In the genomic region with DNA sequence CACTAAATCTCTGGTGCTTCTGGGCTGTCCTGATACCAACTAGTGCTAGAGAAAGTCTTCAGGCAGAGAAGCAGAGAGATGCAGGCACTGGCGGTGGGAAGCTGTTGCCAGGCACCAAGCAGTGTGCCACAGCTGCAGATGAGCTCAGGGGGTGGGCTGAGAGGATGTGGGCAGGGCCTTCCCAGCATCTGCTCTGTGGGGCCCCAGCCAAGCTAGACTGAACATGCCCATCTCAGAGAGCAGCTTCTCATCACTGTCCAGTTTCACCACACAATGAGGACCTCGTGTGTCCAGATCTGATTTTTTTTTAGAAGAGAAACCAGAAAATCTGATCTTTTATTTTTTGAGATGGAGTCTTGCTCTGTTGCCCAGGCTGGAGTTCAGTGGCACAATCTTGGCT, we compare ENCODE assay signal across 9 cellular contexts.
DNase-seq lines count a peak whose midpoint lies in the region; ATAC-seq and TF ChIP-seq lines count a peak whose summit lies in the region.
"Had no signal": no experiment of that assay in that cellular context is flagged by ENCODE, and none has a peak within 500 bp of the region (broad histone marks: within the 10 kb centered on the region; RNA-seq: fewer than 3 reads in every experiment).

No MANE protein-coding gene starts in this region.

- no peaks in the 10 kb centered on the region for H3K27me3 ChIP-seq in MM.1S (replicated peaks; ENCODE audit: insufficient read depth, low read length)

- no peaks in the 10 kb centered on the region for H3K9me3 ChIP-seq in MM.1S (replicated peaks; ENCODE audit: insufficient read depth, low read length)
- H3K9me3 ChIP-seq: A549 had no signal

- H3K4me1 ChIP-seq in MM.1S (ENCODE audit: low read length), result no peaks in the 10 kb centered on the region
- H3K4me1 ChIP-seq: A549 had no signal

- ATAC-seq in activated CD4-positive, CD25-positive, alpha-beta regulatory T cell treated with anti-CD3 and anti-CD28 coated beads, Interleukin-2, amount 50 U/mL, for 24 hours, result no peak
- ATAC-seq in HG02623 (IDR thresholded peaks at IDR 0.05; ENCODE audit: unreplicated experiment), result no peak

- no peaks in the 10 kb centered on the region for H4K20me1 ChIP-seq in MM.1S (ENCODE audit: insufficient read depth, low read length)

- H3K9me2 ChIP-seq in MM.1S (replicated peaks; ENCODE audit: insufficient read depth, low read length), result no peaks in the 10 kb centered on the region

- no peak for TF ChIP-seq CTCF in MM.1S (IDR thresholded peaks at IDR 0.05; ENCODE audit: low read length)

- no peaks in the 10 kb centered on the region; the same call in 1 of the 2 replicates for H3K36me3 ChIP-seq in MM.1S (replicated peaks; ENCODE audit: insufficient read depth, low read length)

- no peak overlapping the region for H3K4me3 ChIP-seq in MM.1S (ENCODE audit: low read length)
- H3K4me3 ChIP-seq: A549 had no signal

- no peaks in the 10 kb centered on the region for H3K79me2 ChIP-seq in MM.1S (ENCODE audit: low read length)

- no peak overlapping the region for H3K9ac ChIP-seq in MM.1S (ENCODE audit: low read length)

- no peaks in the 10 kb centered on the region for H3F3A ChIP-seq in MM.1S (ENCODE audit: insufficient read depth, low read length)

- DNase-seq in NCI-H1417 (lab: John Stamatoyannopoulos, UW) (peak; percentile 5 to 62 (median 13)), NCI-H1417 treated with DMSO at 0.1 percent for 48 hours (lab: John Stamatoyannopoulos, UW) (no peak), NCI-H2171 treated with DMSO at 0.1 percent for 48 hours (lab: John Stamatoyannopoulos, UW) (peak; percentile 68), caudate nucleus (lab: John Stamatoyannopoulos, UW) (peak in 59 of 61 donors; percentile 23 to 95 (median 80)), pons (ENCODE audit: low spot score) (peak; percentile 94), MM.1S (no peak)

- peak overlapping the region; percentile 42 for H3K27ac ChIP-seq in caudate nucleus (ENCODE audit: low read depth, low read length)
- H3K27ac ChIP-seq in MM.1S (ENCODE audit: low read length), result no peak overlapping the region
- H3K27ac ChIP-seq: A549 had no signal

- H3K4me2 ChIP-seq in MM.1S (ENCODE audit: low read depth, low read length), result no peak overlapping the region
- H3K4me2 ChIP-seq: A549 had no signal

- H2AFZ ChIP-seq in MM.1S (ENCODE audit: low read length), result no peak overlapping the region

Comparison
In these comparisons a context has a peak if more than half of its experiments do, and no peak if none do; other contexts are left out.
1. DNase-seq: peak in NCI-H1417 (3 of 3), NCI-H2171 treated with DMSO at 0.1 percent for 48 hours (single experiment), caudate nucleus (59 of 61) and pons (single experiment); none in NCI-H1417 treated with DMSO at 0.1 percent for 48 hours (single experiment) and MM.1S (single experiment).